13 cellular contexts compared by ENCODE assay signal in genomic region chr22:50313600-50313999, GRCh38. TPM values are rescaled to one million over a fixed set of nuclear protein-coding genes. Genes with fewer than 3 reads are reported as not detected.
A peak's percentile ranks its signal among the peaks of the same experiment; 100 is the strongest.
DNase-seq lines count a peak whose midpoint lies in the region; ATAC-seq and TF ChIP-seq lines count a peak whose summit lies in the region.
"Had no signal": no experiment of that assay in that cellular context is flagged by ENCODE, and none has a peak within 500 bp of the region (broad histone marks: within the 10 kb centered on the region; RNA-seq: fewer than 3 reads in every experiment).

No MANE protein-coding gene starts in this region.

- H3K27ac ChIP-seq in MM.1S (ENCODE audit: low read length) (peak overlapping the region; percentile 87; the same call in 1 of the 2 replicates), spleen (peak overlapping the region in 5 of 8 donors; percentile 72 to 84 (median 76)), WERI-Rb-1 (no peak overlapping the region)
- H3K27ac ChIP-seq: parathyroid adenoma, suprapubic skin had no signal

- H3K4me1 Mint-ChIP-seq in activated T-cell treated with anti-CD3 and anti-CD28 coated beads, Interleukin-2, amount 50 U/mL, for 4 hours (ENCODE audit: low read depth), result peaks cover 20% of the 10 kb centered on the region
- H3K4me1 Mint-ChIP-seq in activated naive CD8-positive, alpha-beta T cell treated with anti-CD3 and anti-CD28 coated beads, Interleukin-2, amount 50 U/mL, for 24 hours, result peaks cover 20% of the 10 kb centered on the region

- H3K27me3 ChIP-seq in MM.1S (replicated peaks; ENCODE audit: insufficient read depth, low read length), result no peaks in the 10 kb centered on the region
- no peaks in the 10 kb centered on the region for H3K27me3 ChIP-seq in spleen (replicated peaks in 1 of 7)
- no peaks in the 10 kb centered on the region for H3K27me3 ChIP-seq in WERI-Rb-1 (ENCODE audit: insufficient read depth, low read depth, severe bottlenecking)
- H3K27me3 ChIP-seq: suprapubic skin had no signal

- no peak overlapping the region for H3K27ac Mint-ChIP-seq in activated naive CD8-positive, alpha-beta T cell treated with anti-CD3 and anti-CD28 coated beads, Interleukin-2, amount 50 U/mL, for 24 hours

- H2AFZ ChIP-seq in MM.1S (ENCODE audit: low read length), result no peak overlapping the region

- peaks cover 16% of the 10 kb centered on the region for H3F3A ChIP-seq in MM.1S (ENCODE audit: insufficient read depth, low read length)

- TF ChIP-seq CTCF in MM.1S (IDR thresholded peaks at IDR 0.05; ENCODE audit: low read length) (no peak), spleen (IDR thresholded peaks at IDR 0.05 in 8 of 11, conservative IDR thresholded peaks at IDR 0.05 in 3 of 11) (no peak), WERI-Rb-1 (IDR thresholded peaks at IDR 0.05; ENCODE audit: low read depth, low read length) (no peak), lower leg skin (IDR thresholded peaks at IDR 0.05) (no peak)

- H3K27me3 Mint-ChIP-seq in activated T-cell treated with anti-CD3 and anti-CD28 coated beads, Interleukin-2, amount 50 U/mL, for 4 hours (ENCODE audit: low read depth), result peaks cover 2% of the 10 kb centered on the region
- H3K27me3 Mint-ChIP-seq in activated naive CD8-positive, alpha-beta T cell treated with anti-CD3 and anti-CD28 coated beads, Interleukin-2, amount 50 U/mL, for 24 hours, result no peaks in the 10 kb centered on the region

- peaks cover 11% of the 10 kb centered on the region for H3K79me2 ChIP-seq in MM.1S (ENCODE audit: low read length)
- H3K79me2 ChIP-seq: parathyroid adenoma had no signal

- TF ChIP-seq POLR2A in spleen (IDR thresholded peaks at IDR 0.05) (no peak), lower leg skin (IDR thresholded peaks at IDR 0.05) (no peak)

- H3K36me3 ChIP-seq in MM.1S (replicated peaks; ENCODE audit: insufficient read depth, low read length) (no peaks in the 10 kb centered on the region), spleen (peaks cover 0 to 9% (median 0%) of the 10 kb centered on the region in 6 donors), WERI-Rb-1 (no peaks in the 10 kb centered on the region)
- H3K36me3 ChIP-seq: suprapubic skin had no signal

- no peak for ATAC-seq in activated T-cell treated with anti-CD3 and anti-CD28 coated beads, Interleukin-2, amount 50 U/mL, for 4 hours
- ATAC-seq in activated naive CD8-positive, alpha-beta T cell treated with anti-CD3 and anti-CD28 coated beads, Interleukin-2, amount 50 U/mL, for 24 hours, result no peak
- ATAC-seq in GM18498 (IDR thresholded peaks at IDR 0.05; ENCODE audit: unreplicated experiment), result no peak

- H3K9me3 ChIP-seq in MM.1S (replicated peaks; ENCODE audit: insufficient read depth, low read length) (no peaks in the 10 kb centered on the region), spleen (no peaks in the 10 kb centered on the region), WERI-Rb-1 (ENCODE audit: severe bottlenecking) (no peaks in the 10 kb centered on the region)
- H3K9me3 ChIP-seq: suprapubic skin had no signal

- 83 to 91% (median 87%) methylated on average over 13 to 17 of the region's 17 CpGs for WGBS in spleen, 5 donors
- 74 to 91% methylated on average over 5 to 10 of the region's 17 CpGs for whole genome bisulfite sequencing in lower leg skin, 2 donors

- no peaks in the 10 kb centered on the region for H3K9me3 Mint-ChIP-seq in activated T-cell treated with anti-CD3 and anti-CD28 coated beads, Interleukin-2, amount 50 U/mL, for 4 hours
- H3K9me3 Mint-ChIP-seq in activated naive CD8-positive, alpha-beta T cell treated with anti-CD3 and anti-CD28 coated beads, Interleukin-2, amount 50 U/mL, for 24 hours, result no peaks in the 10 kb centered on the region
- H3K9me3 Mint-ChIP-seq: brain, immature natural killer cell had no signal

- intact Hi-C loops in spleen (cut with DNase I; ENCODE audit: low total_unique reads) (no loop called here), lower leg skin (cut with DNase I; ENCODE audit: low total_unique reads) (no loop called here)

- H3K36me3 Mint-ChIP-seq in activated T-cell treated with anti-CD3 and anti-CD28 coated beads, Interleukin-2, amount 50 U/mL, for 4 hours (ENCODE audit: insufficient read depth), result no peaks in the 10 kb centered on the region
- H3K36me3 Mint-ChIP-seq in activated naive CD8-positive, alpha-beta T cell treated with anti-CD3 and anti-CD28 coated beads, Interleukin-2, amount 50 U/mL, for 24 hours (ENCODE audit: low read depth), result no peaks in the 10 kb centered on the region
- H3K36me3 Mint-ChIP-seq: brain, immature natural killer cell had no signal

- peaks cover 20% of the 10 kb centered on the region for H3K4me1 ChIP-seq in MM.1S (ENCODE audit: low read length)
- peaks cover 36 to 91% (median 67%) of the 10 kb centered on the region in 6 donors for H3K4me1 ChIP-seq in spleen
- H3K4me1 ChIP-seq: parathyroid adenoma had no signal

- DNase-seq in activated T-cell treated with anti-CD3 and anti-CD28 coated beads, Interleukin-2, amount 50 U/mL, for 4 hours, result no peak
- DNase-seq in activated T-cell treated with anti-CD3 and anti-CD28 coated beads for 4 hours (no peak), MM.1S (no peak), spleen (peak; percentile 76), WERI-Rb-1 (no peak), lower leg skin (ENCODE audit: low spot score in 2 of 2) (no peak)
- DNase-seq in activated naive CD8-positive, alpha-beta T cell treated with anti-CD3 and anti-CD28 coated beads, Interleukin-2, amount 50 U/mL, for 24 hours, result no peak
- DNase-seq: NCI-H524 had no signal

- H3K4me2 ChIP-seq in MM.1S (ENCODE audit: low read depth, low read length), result peak overlapping the region; percentile 98

- no peaks in the 10 kb centered on the region for H4K20me1 ChIP-seq in MM.1S (ENCODE audit: insufficient read depth, low read length)

- H3K9me2 ChIP-seq in MM.1S (replicated peaks; ENCODE audit: insufficient read depth, low read length), result no peaks in the 10 kb centered on the region

- H3K4me3 ChIP-seq in MM.1S (ENCODE audit: low read length) (peak overlapping the region; percentile 72), spleen (peak overlapping the region in 3 of 8 donors; percentile 28 to 61 (median 29)), WERI-Rb-1 (ENCODE audit: low read depth, low read length) (no peak overlapping the region), lower leg skin (ENCODE audit: low read depth, poor library complexity, severe bottlenecking) (no peak overlapping the region)

- peak overlapping the region; percentile 43 for H3K4me3 Mint-ChIP-seq in activated T-cell treated with anti-CD3 and anti-CD28 coated beads, Interleukin-2, amount 50 U/mL, for 4 hours
- peak overlapping the region; percentile 79 for H3K4me3 Mint-ChIP-seq in activated naive CD8-positive, alpha-beta T cell treated with anti-CD3 and anti-CD28 coated beads, Interleukin-2, amount 50 U/mL, for 24 hours
- H3K4me3 Mint-ChIP-seq: brain had no signal

- peak overlapping the region; percentile 77 for H3K9ac ChIP-seq in MM.1S (ENCODE audit: low read length)
- H3K9ac ChIP-seq: parathyroid adenoma had no signal

RNA-seq across cellular contexts. Expression of gene PLXNB2, which starts 6.2 kb away (rescaled TPM):
- total RNA-seq in activated T-cell treated with anti-CD3 and anti-CD28 coated beads, Interleukin-2, amount 50 U/mL, for 4 hours, result 1 to 10 TPM; 4.0 to 4.8 (median 4.7) TPM
- total RNA-seq in spleen (100 to 1,000 TPM; 175 to 382 (median 278) TPM), lower leg skin (100 to 1,000 TPM; 105 to 199 (median 155) TPM)
- polyA plus RNA-seq in spleen, result 100 to 1,000 TPM in 1 of 3 donors, 10 to 100 TPM in 2; 41.9 to 113 (median 68.3) TPM

RNA-seq across cellular contexts. Expression of gene DENND6B, which starts 13.2 kb away (rescaled TPM):
- 1 to 10 TPM; 1.0 to 1.6 (median 1.3) TPM for total RNA-seq in activated T-cell treated with anti-CD3 and anti-CD28 coated beads, Interleukin-2, amount 50 U/mL, for 4 hours
- 1 to 10 TPM; 4.5 to 8.9 (median 6.0) TPM for total RNA-seq in spleen
- 10 to 100 TPM in 1 of 3 donors, 1 to 10 TPM in 2; 6.4 to 10.4 (median 9.9) TPM for polyA plus RNA-seq in spleen
- total RNA-seq in lower leg skin, result 1 to 10 TPM in 3 of 4 donors, under 1 TPM in 1; 0.97 to 8.8 (median 6.5) TPM

RNA-seq across cellular contexts. Expression of gene PPP6R2, which starts 29.5 kb away (rescaled TPM):
- total RNA-seq in activated T-cell treated with anti-CD3 and anti-CD28 coated beads, Interleukin-2, amount 50 U/mL, for 4 hours, result 10 to 100 TPM; 41.4 to 52.6 (median 43.3) TPM
- total RNA-seq in spleen (10 to 100 TPM; 54.0 to 76.2 (median 64.7) TPM), lower leg skin (10 to 100 TPM; 32.0 to 56.3 (median 50.9) TPM)
- polyA plus RNA-seq in spleen, result 10 to 100 TPM; 23.6 to 48.7 (median 27.8) TPM

RNA-seq across cellular contexts. Expression of gene MAPK11, which starts 43.4 kb away (rescaled TPM):
- total RNA-seq in activated T-cell treated with anti-CD3 and anti-CD28 coated beads, Interleukin-2, amount 50 U/mL, for 4 hours, result 10 to 100 TPM in 1 of 3 donors, 1 to 10 TPM in 2; 9.4 to 10.1 (median 9.8) TPM
- 10 to 100 TPM in 3 of 7 donors, 1 to 10 TPM in 4; 5.2 to 20.7 (median 9.3) TPM for total RNA-seq in spleen
- 10 to 100 TPM; 10.7 to 25.3 (median 21.0) TPM for polyA plus RNA-seq in spleen
- total RNA-seq in lower leg skin, result 1 to 10 TPM in 3 of 4 donors, under 1 TPM in 1; 0.65 to 8.1 (median 2.9) TPM

RNA-seq across cellular contexts. Expression of gene MAPK12, which starts 52.1 kb away (rescaled TPM):
- total RNA-seq in activated T-cell treated with anti-CD3 and anti-CD28 coated beads, Interleukin-2, amount 50 U/mL, for 4 hours, result 1 to 10 TPM; 3.3 to 4.3 (median 3.9) TPM
- total RNA-seq in spleen (10 to 100 TPM in 2 of 7 donors, 1 to 10 TPM in 5; 3.9 to 11.6 (median 6.4) TPM), lower leg skin (1 to 10 TPM in 3 of 4 donors, under 1 TPM in 1; 0.99 to 3.5 (median 1.8) TPM)
- polyA plus RNA-seq in spleen, result 10 to 100 TPM in 1 of 3 donors, 1 to 10 TPM in 2; 6.9 to 11.0 (median 9.0) TPM

Comparison
In these comparisons a context has a peak if more than half of its experiments do, and no peak if none do; other contexts are left out.
1. RNA of gene PLXNB2, which starts 6.2 kb away (total RNA-seq): 175 to 382 TPM in spleen and 105 to 199 TPM in lower leg skin; 4.0 to 4.8 TPM in activated T-cell treated with anti-CD3 and anti-CD28 coated beads, Interleukin-2, amount 50 U/mL, for 4 hours; every median in the first group is over 10 times any median in the second.